In genomic region chr6:130223508-130223907, GRCh38 we compare ENCODE assay signal across 9 cellular contexts. TPM values are rescaled to one million over a fixed set of nuclear protein-coding genes. Genes with fewer than 3 reads are reported as not detected.
DNase-seq lines count a peak whose midpoint lies in the region; ATAC-seq and TF ChIP-seq lines count a peak whose summit lies in the region.
"Had no signal": no experiment of that assay in that cellular context is flagged by ENCODE, and none has a peak within 500 bp of the region (broad histone marks: within the 10 kb centered on the region; RNA-seq: fewer than 3 reads in every experiment).

No MANE protein-coding gene starts in this region.

- no peak overlapping the region for H2BK5ac ChIP-seq in trophoblast cell (ENCODE audit: low read depth, low read length, poor library complexity)

- H3K36me3 Mint-ChIP-seq in activated CD4-positive, alpha-beta memory T cell treated with anti-CD3 and anti-CD28 coated beads for 36 hours, result no peaks in the 10 kb centered on the region
- no peaks in the 10 kb centered on the region for H3K36me3 Mint-ChIP-seq in memory B cell

- peaks cover 33% of the 10 kb centered on the region for H3K4me1 Mint-ChIP-seq in activated CD4-positive, alpha-beta memory T cell treated with anti-CD3 and anti-CD28 coated beads for 36 hours (ENCODE audit: low read depth)
- H3K4me1 Mint-ChIP-seq in memory B cell, result peaks cover 7% of the 10 kb centered on the region

- H3K14ac ChIP-seq in trophoblast cell (ENCODE audit: low read length), result no peak overlapping the region

- H3K18ac ChIP-seq in trophoblast cell (ENCODE audit: low read length), result no peak overlapping the region

- TF ChIP-seq CTCF in right atrium auricular region (IDR thresholded peaks at IDR 0.05), result no peak

- H3K9ac ChIP-seq in trophoblast cell (ENCODE audit: low read length), result no peak overlapping the region

- H3K4me3 ChIP-seq in trophoblast cell (ENCODE audit: low read depth, low read length) (no peak overlapping the region), right atrium auricular region (no peak overlapping the region)

- H3K4me2 ChIP-seq in trophoblast cell (ENCODE audit: low read length), result no peak overlapping the region

- H2BK120ac ChIP-seq in trophoblast cell (ENCODE audit: insufficient read depth, low read length, poor library complexity), result no peak overlapping the region

- no peak overlapping the region for H3K23ac ChIP-seq in trophoblast cell (ENCODE audit: low read length)

- H2AK5ac ChIP-seq in trophoblast cell (ENCODE audit: low read length), result no peak overlapping the region

- no peaks in the 10 kb centered on the region for H3K79me2 ChIP-seq in trophoblast cell (ENCODE audit: control insufficient read depth, insufficient read depth, low read length, poor library complexity)

- H3K27ac Mint-ChIP-seq in activated CD4-positive, alpha-beta memory T cell treated with anti-CD3 and anti-CD28 coated beads for 36 hours, result peak overlapping the region; percentile 58
- H3K27ac Mint-ChIP-seq in memory B cell, result peak overlapping the region; percentile 35

- H3K9me3 Mint-ChIP-seq in activated CD4-positive, alpha-beta memory T cell treated with anti-CD3 and anti-CD28 coated beads for 36 hours, result peaks cover 5% of the 10 kb centered on the region
- H3K9me3 Mint-ChIP-seq in memory B cell, result peaks cover 2% of the 10 kb centered on the region

- no peak overlapping the region for H4K8ac ChIP-seq in trophoblast cell (ENCODE audit: low read depth, low read length)

- POLR2A ChIA-PET in activated CD4-positive, alpha-beta memory T cell treated with anti-CD3 and anti-CD28 coated beads for 36 hours (lab: Charles Lee), result no interaction called here

- no peak overlapping the region for H4K91ac ChIP-seq in trophoblast cell (ENCODE audit: low read depth, low read length)

- no peaks in the 10 kb centered on the region for H3K36me3 ChIP-seq in trophoblast cell (ENCODE audit: control insufficient read depth in 1 of 2, insufficient read depth in 2 of 2, low read length in 2 of 2)
- no peaks in the 10 kb centered on the region for H3K36me3 ChIP-seq in right atrium auricular region

- H2BK12ac ChIP-seq in trophoblast cell (ENCODE audit: low read length), result no peak overlapping the region

- H3K4ac ChIP-seq in trophoblast cell (ENCODE audit: low read depth, low read length), result no peak overlapping the region

- no peak overlapping the region for H4K12ac ChIP-seq in trophoblast cell (ENCODE audit: low read depth, low read length)

- CTCF ChIA-PET in activated CD4-positive, alpha-beta memory T cell treated with anti-CD3 and anti-CD28 coated beads for 36 hours (lab: Charles Lee), result interaction anchor here (0.5 to 1.5 kb wide), 13 partner anchors 11 to 1022 kb away, joined by 3 to 8 read pairs (median 3); partner anchors contain the start of gene TMEM200A

- peak; percentile 82 for DNase-seq in activated CD4-positive, alpha-beta memory T cell treated with anti-CD3 and anti-CD28 coated beads for 36 hours
- peak; percentile 23 to 48 for DNase-seq in memory B cell (ENCODE audit: low spot score in 2 of 2)
- DNase-seq in trophoblast cell, result no peak
- DNase-seq in H4 (ENCODE audit: low spot score), result no peak
- DNase-seq in right atrium auricular region (ENCODE audit: low spot score), result no peak
- DNase-seq in NCI-H1436 treated with DMSO at 0.1 percent for 48 hours (lab: John Stamatoyannopoulos, UW), result no peak

- no peaks in the 10 kb centered on the region for H3K79me1 ChIP-seq in trophoblast cell (ENCODE audit: low read length)

- intact Hi-C loops in activated CD4-positive, alpha-beta memory T cell treated with anti-CD3 and anti-CD28 coated beads for 36 hours (cut with micrococcal nuclease), result loop anchor here (1.0 to 5.0 kb wide), 4 partner anchors 8 to 551 kb away; no protein-coding TSS in a partner anchor

- H3K9me3 ChIP-seq in trophoblast cell (ENCODE audit: insufficient read depth, low read depth, low read length) (peaks cover 3% of the 10 kb centered on the region), right atrium auricular region (no peaks in the 10 kb centered on the region)

- H3K27ac ChIP-seq in trophoblast cell (ENCODE audit: low read depth, low read length) (no peak overlapping the region), right atrium auricular region (no peak overlapping the region)

- no peak overlapping the region for H2AFZ ChIP-seq in trophoblast cell (ENCODE audit: insufficient read depth, low read length, poor library complexity)

- ATAC-seq in GM19351 (IDR thresholded peaks at IDR 0.05; ENCODE audit: unreplicated experiment) (peak; percentile 99), HG03196 (IDR thresholded peaks at IDR 0.05; ENCODE audit: unreplicated experiment) (peak; percentile 97), memory B cell (ENCODE audit: low read depth) (peak; percentile 98)

- H3K27me3 Mint-ChIP-seq in activated CD4-positive, alpha-beta memory T cell treated with anti-CD3 and anti-CD28 coated beads for 36 hours, result no peaks in the 10 kb centered on the region
- H3K27me3 Mint-ChIP-seq in memory B cell, result no peaks in the 10 kb centered on the region

- no peaks in the 10 kb centered on the region for H3K27me3 ChIP-seq in trophoblast cell (ENCODE audit: insufficient read depth, low read length)
- H3K27me3 ChIP-seq in right atrium auricular region, result no peaks in the 10 kb centered on the region

- H3K4me1 ChIP-seq in trophoblast cell (ENCODE audit: control insufficient read depth in 1 of 2, insufficient read depth in 2 of 2, low read length in 2 of 2), result no peaks in the 10 kb centered on the region
- H3K4me1 ChIP-seq in right atrium auricular region, result no peaks in the 10 kb centered on the region

- WGBS in trophoblast cell (ENCODE audit: extremely low coverage, insufficient coverage, insufficient read length), result no CpG with 5 or more reads among the region's 5 CpGs

- H3K4me3 Mint-ChIP-seq in activated CD4-positive, alpha-beta memory T cell treated with anti-CD3 and anti-CD28 coated beads for 36 hours, result peak overlapping the region; percentile 3
- H3K4me3 Mint-ChIP-seq in memory B cell, result peak overlapping the region; percentile 22

RNA-seq across cellular contexts. Expression of gene SAMD3, which starts 0.8 kb away (rescaled TPM):
- 1 to 10 TPM; 3.7 to 3.8 TPM for total RNA-seq in activated CD4-positive, alpha-beta memory T cell treated with anti-CD3 and anti-CD28 coated beads for 36 hours
- 0.03 and 0.10 TPM in 2 replicates for polyA plus RNA-seq in trophoblast cell (2013)
- total RNA-seq in H4 (2014; rRNA removed; shearing (Covaris generic)), result not detected in 2 replicates
- under 1 TPM in 1 of 2 donors, not detected in 1; 0.67 TPM for total RNA-seq in right atrium auricular region
- total RNA-seq: lung microvascular endothelial cell had no signal

Comparison
In these comparisons a context has a peak if more than half of its experiments do, and no peak if none do; other contexts are left out.
1. DNase-seq: peak in activated CD4-positive, alpha-beta memory T cell treated with anti-CD3 and anti-CD28 coated beads for 36 hours (single experiment) and memory B cell (2 of 2); none in trophoblast cell (0 of 2), H4 (single experiment), right atrium auricular region (single experiment) and NCI-H1436 treated with DMSO at 0.1 percent for 48 hours (single experiment).
2. Peak in every context shown above with its lines, with median percentiles within 50 percentile points of each other: ATAC-seq.